Comparison of ENCODE assay signal across 15 cellular contexts in genomic region chr9:85414399-85414798, GRCh38.
"Had no signal": no experiment of that assay in that cellular context is flagged by ENCODE, and none has a peak within 500 bp of the region (broad histone marks: within the 10 kb centered on the region; RNA-seq: fewer than 3 reads in every experiment).

No MANE protein-coding gene starts in this region.

- H3K4me1 ChIP-seq: gastrocnemius medialis, heart left ventricle, parathyroid adenoma had no signal

- H3K27me3 ChIP-seq: gastrocnemius medialis, thyroid gland had no signal

- H3K79me2 ChIP-seq: parathyroid adenoma had no signal

- H3K36me3 Mint-ChIP-seq: activated CD4-positive, alpha-beta memory T cell treated with anti-CD3 and anti-CD28 coated beads for 36 hours; activated naive CD8-positive, alpha-beta T cell; naive thymus-derived CD4-positive, alpha-beta T cell; T-cell had no signal

- H3K4me3 ChIP-seq: gastrocnemius medialis, heart left ventricle, thyroid gland had no signal

- H3K9me3 Mint-ChIP-seq: activated B cell treated with CpG ODN at 0.5 μM for 24 hours; activated CD4-positive, alpha-beta memory T cell treated with anti-CD3 and anti-CD28 coated beads for 36 hours; T-cell had no signal

- H3K27me3 Mint-ChIP-seq: activated naive CD8-positive, alpha-beta T cell had no signal

- H3K9ac ChIP-seq: parathyroid adenoma had no signal

- DNase-seq: activated B cell treated with CpG ODN at 0.5 μM for 24 hours; activated CD4-positive, alpha-beta memory T cell treated with anti-CD3 and anti-CD28 coated beads for 36 hours; activated CD4-positive, alpha-beta T cell treated with anti-CD3 and anti-CD28 coated beads for 4 hours; gastrocnemius medialis; heart left ventricle; naive thymus-derived CD4-positive, alpha-beta T cell; retina; stimulated activated CD4-positive, alpha-beta T cell treated with anti-CD3 and anti-CD28 coated beads, Interleukin-12 subunit alpha, Interleukin-12 subunit beta, amount 100 ng/mL, for 4 hours; stimulated activated CD4-positive, alpha-beta T cell treated with anti-CD3 and anti-CD28 coated beads, Interleukin-1b, Interleukin-23, amount 100 ng/mL, for 48 hours; stimulated activated naive CD4-positive, alpha-beta T cell treated with Interleukin-2 at 50 U/mL for 16 hours; T-cell; thyroid gland had no signal

- H3K4me3 Mint-ChIP-seq: activated B cell treated with CpG ODN at 0.5 μM for 24 hours; activated CD4-positive, alpha-beta memory T cell treated with anti-CD3 and anti-CD28 coated beads for 36 hours; activated naive CD8-positive, alpha-beta T cell; naive thymus-derived CD4-positive, alpha-beta T cell; T-cell had no signal

- H2AFZ ChIP-seq: parathyroid adenoma had no signal

- H3K36me3 ChIP-seq: gastrocnemius medialis, heart left ventricle, thyroid gland had no signal

- H3K27ac Mint-ChIP-seq: activated B cell treated with CpG ODN at 0.5 μM for 24 hours; activated CD4-positive, alpha-beta memory T cell treated with anti-CD3 and anti-CD28 coated beads for 36 hours; activated naive CD8-positive, alpha-beta T cell; naive thymus-derived CD4-positive, alpha-beta T cell; T-cell had no signal

- ATAC-seq: esophagus mucosa; gastrocnemius medialis; heart left ventricle; naive thymus-derived CD4-positive, alpha-beta T cell; T-cell had no signal

- H3K4me1 Mint-ChIP-seq: activated B cell treated with CpG ODN at 0.5 μM for 24 hours; naive thymus-derived CD4-positive, alpha-beta T cell; T-cell had no signal

- H3K9me3 ChIP-seq: gastrocnemius medialis, heart left ventricle, thyroid gland had no signal

- H3K27ac ChIP-seq: gastrocnemius medialis, heart left ventricle, parathyroid adenoma, thyroid gland had no signal
